In the genomic region with DNA sequence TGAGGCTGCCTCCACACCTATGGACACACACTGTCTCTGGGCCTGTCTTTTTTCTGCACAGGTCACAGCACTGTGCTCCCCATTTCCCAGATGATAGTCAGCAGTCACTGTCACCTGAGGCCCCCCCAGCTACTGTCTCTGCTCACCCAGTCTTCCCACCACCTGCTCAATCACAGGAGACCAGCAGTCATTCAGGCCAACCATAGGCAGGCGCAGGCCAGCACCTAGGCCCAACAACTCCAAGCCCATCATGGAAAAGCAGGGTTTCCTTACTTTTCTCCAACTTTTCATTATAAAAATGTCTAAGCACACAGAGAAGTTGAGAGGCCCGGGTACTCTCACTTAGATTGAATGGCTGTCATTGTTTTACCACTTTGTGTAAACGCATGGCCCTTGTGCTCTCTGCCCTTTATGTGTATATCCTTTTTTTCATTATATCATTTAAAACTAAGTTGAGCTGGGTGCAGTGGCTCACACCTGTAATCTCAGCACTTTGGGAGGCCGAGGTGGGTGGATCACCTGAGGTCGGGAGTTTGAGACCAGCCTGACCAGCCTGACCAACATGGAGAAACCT, we compare ENCODE assay signal across 15 cellular contexts. TPM values are rescaled to one million over a fixed set of nuclear protein-coding genes. Genes with fewer than 3 reads are reported as not detected.
DNase-seq lines count a peak whose midpoint lies in the region; ATAC-seq, FAIRE-seq and TF ChIP-seq lines count a peak whose summit lies in the region.
"Had no signal": no experiment of that assay in that cellular context is flagged by ENCODE, and none has a peak within 500 bp of the region (broad histone marks: within the 10 kb centered on the region; RNA-seq: fewer than 3 reads in every experiment).

No MANE protein-coding gene starts in this region.

- H3K79me2 ChIP-seq in HepG2 (ENCODE audit: insufficient read depth, low read length), result peaks cover 52% of the 10 kb centered on the region

- no TSS peak for BruUV-seq in HepG2 (replicated peaks; lab: Mats Ljungman, UMichigan)

- peaks cover 2% of the 10 kb centered on the region for H3K36me3 Mint-ChIP-seq in neural crest cell (ENCODE audit: low read depth)

- POLR2A ChIA-PET in HepG2 (lab: Yijun Ruan, JAX), result interaction anchor here (0.7 to 13.4 kb wide), 3 partner anchors 29 to 57 kb away, joined by 3 to 265 read pairs (median 13); partner anchors contain the start of genes RNU4-1 and RNU4-2

- H3K27ac ChIP-seq in HepG2 (ENCODE audit: extremely low read length, insufficient read depth, low read length), result no peak overlapping the region
- no peak overlapping the region for H3K27ac ChIP-seq in right lobe of liver
- peak overlapping the region in 32 of 59 donors; percentile 4 to 93 (median 83) for H3K27ac ChIP-seq in dorsolateral prefrontal cortex
- no peak overlapping the region for H3K27ac ChIP-seq in pancreas
- H3K27ac ChIP-seq: KMS-11 had no signal

- TF ChIP-seq POLR2A in HepG2 (IDR thresholded peaks at IDR 0.05; ENCODE audit: insufficient read depth in 1 of 2, low read depth in 2 of 2, low read length in 2 of 2) (no peak), right lobe of liver (IDR thresholded peaks at IDR 0.05) (no peak)

- 28% methylated on average over 5 of the region's 5 CpGs for WGBS in HepG2 (ENCODE audit: low lambda C conversion rate)
- 84% methylated on average over 5 of the region's 5 CpGs for WGBS in right lobe of liver (ENCODE audit: insufficient coverage, low coverage, low lambda C conversion rate, missing lambda C conversion rate)
- WGBS in pancreas, 2 donors, result 82 to 90% methylated on average over 5 of the region's 5 CpGs

- no peak for TF ChIP-seq CTCF in HepG2 (CRISPR knock-in tag; IDR thresholded peaks at IDR 0.05)
- TF ChIP-seq CTCF in right lobe of liver (IDR thresholded peaks at IDR 0.05), result no peak
- TF ChIP-seq CTCF in dorsolateral prefrontal cortex (IDR thresholded peaks at IDR 0.05 in 54 of 56, conservative IDR thresholded peaks at IDR 0.05 in 2 of 56; ENCODE audit: low read depth in 1 of 56, partially characterized antibody in 56 of 56), result no peak
- no peak for TF ChIP-seq CTCF in neural crest cell (conservative IDR thresholded peaks at IDR 0.05)
- no peak for TF ChIP-seq CTCF in pancreas (IDR thresholded peaks at IDR 0.05)

- no peaks in the 10 kb centered on the region for H3K9me3 Mint-ChIP-seq in neural crest cell
- H3K9me3 Mint-ChIP-seq: activated naive CD8-positive, alpha-beta T cell treated with anti-CD3 and anti-CD28 coated beads, Interleukin-2, amount 10 ng/mL, durations not matched to agents 7 days and 5 days had no signal

- TF ChIP-seq RAD21 in HepG2 (CRISPR knock-in tag; IDR thresholded peaks at IDR 0.05), result no peak

- no peaks in the 10 kb centered on the region for H3K27me3 Mint-ChIP-seq in neural crest cell (ENCODE audit: low read depth)
- H3K27me3 Mint-ChIP-seq: activated naive CD8-positive, alpha-beta T cell treated with anti-CD3 and anti-CD28 coated beads, Interleukin-2, amount 10 ng/mL, durations not matched to agents 7 days and 5 days had no signal

- DNase-seq in HepG2 (ENCODE audit: low spot score) (peak; percentile 61), right lobe of liver (no peak), dorsolateral prefrontal cortex (no peak), neural crest cell (ENCODE audit: low read depth, low spot score) (no peak), HK-2 (ENCODE audit: unreplicated experiment) (no peak), SIG-M5 (lab: John Stamatoyannopoulos, UW) (no peak), DMS53 (lab: John Stamatoyannopoulos, UW) (no peak), pancreas (no peak)
- DNase-seq: activated naive CD8-positive, alpha-beta T cell treated with anti-CD3 and anti-CD28 coated beads, Interleukin-2, amount 10 ng/mL, durations not matched to agents 7 days and 5 days; C1 segment of cervical spinal cord; effector CD8-positive, alpha-beta T cell; H7; SHP77; stimulated activated naive CD8-positive, alpha-beta T cell treated with anti-CD3 and anti-CD28 coated beads, Interleukin-15, Interleukin-2, amounts not matched to agents 100 U/mL and 50 U/mL, for 24 hours had no signal

- H3K36me3 ChIP-seq in HepG2 (replicated peaks in 1 of 2; ENCODE audit: control insufficient read depth in 1 of 2, insufficient read depth in 2 of 2, low read length in 2 of 2) (no peaks in the 10 kb centered on the region; a peak in 2 of 5 replicates), right lobe of liver (no peaks in the 10 kb centered on the region), pancreas (no peaks in the 10 kb centered on the region)

- no peak for FAIRE-seq in HepG2 (lab: Jason Lieb, UNC)
- no peak for FAIRE-seq in pancreas (lab: Jason Lieb, UNC)

- ATAC-seq in HepG2 (peak; percentile 53), right lobe of liver (no peak), pancreas (no peak)
- ATAC-seq: stimulated activated naive CD8-positive, alpha-beta T cell treated with anti-CD3 and anti-CD28 coated beads, Interleukin-15, Interleukin-2, amounts not matched to agents 100 U/mL and 50 U/mL, for 24 hours had no signal

- intact Hi-C loops in HepG2 (cut with micrococcal nuclease; ENCODE audit: unreplicated experiment), result no loop called here
- intact Hi-C loops in right lobe of liver (cut with DNase I), result no loop called here
- intact Hi-C loops in dorsolateral prefrontal cortex (cut with DNase I), result no loop called here
- intact Hi-C loops in pancreas (cut with DNase I), result no loop called here

- peak overlapping the region; percentile 52 for H3K4me2 ChIP-seq in HepG2 (ENCODE audit: low read depth, low read length)
- H3K4me2 ChIP-seq: KMS-11 had no signal

- no peak overlapping the region for H3K4me3 Mint-ChIP-seq in neural crest cell
- H3K4me3 Mint-ChIP-seq: activated naive CD8-positive, alpha-beta T cell treated with anti-CD3 and anti-CD28 coated beads, Interleukin-2, amount 10 ng/mL, durations not matched to agents 7 days and 5 days had no signal

- no peak overlapping the region; the same call in 1 of the 2 replicates for H3K9ac ChIP-seq in HepG2 (ENCODE audit: insufficient read depth, low read depth, low read length)
- H3K9ac ChIP-seq: KMS-11 had no signal

- H3K27me3 ChIP-seq in HepG2 (ENCODE audit: control insufficient read depth in 1 of 2, insufficient read depth in 2 of 2, low read length in 2 of 2), result no peaks in the 10 kb centered on the region
- H3K27me3 ChIP-seq in right lobe of liver, result no peaks in the 10 kb centered on the region
- H3K27me3 ChIP-seq in dorsolateral prefrontal cortex, result no peaks in the 10 kb centered on the region
- no peaks in the 10 kb centered on the region for H3K27me3 ChIP-seq in pancreas

- CTCF ChIA-PET in HepG2 (lab: Yijun Ruan, JAX; ENCODE audit: low intra/inter-chr PET ratio, low total read pairs), result no interaction called here

- H4K20me1 ChIP-seq in HepG2 (ENCODE audit: insufficient read depth, low read length), result peaks cover 3% of the 10 kb centered on the region; the same call in 1 of the 2 replicates

- no peaks in the 10 kb centered on the region for H3K9me3 ChIP-seq in HepG2 (ENCODE audit: low read length)
- no peaks in the 10 kb centered on the region for H3K9me3 ChIP-seq in right lobe of liver
- no peaks in the 10 kb centered on the region for H3K9me3 ChIP-seq in pancreas

- in situ Hi-C loops in HepG2 (cut with HindIII; ENCODE audit: extremely low pct_ligation_motif_present, low pct_unique_long_range_greater_than_20kb), result no loop called here

- H3K27ac Mint-ChIP-seq in neural crest cell (ENCODE audit: unreplicated experiment), result peak overlapping the region; percentile 95
- H3K27ac Mint-ChIP-seq: activated naive CD8-positive, alpha-beta T cell treated with anti-CD3 and anti-CD28 coated beads, Interleukin-2, amount 10 ng/mL, durations not matched to agents 7 days and 5 days had no signal

- peak overlapping the region in 1 of 3 experiments; percentile 9; a peak in 1 of 6 replicates for H3K4me3 ChIP-seq in HepG2 (replicated peaks in 1 of 3; ENCODE audit: insufficient read depth in 1 of 3, low read depth in 2 of 3, low read length in 3 of 3)
- H3K4me3 ChIP-seq in right lobe of liver, result no peak overlapping the region
- no peak overlapping the region for H3K4me3 ChIP-seq in dorsolateral prefrontal cortex
- H3K4me3 ChIP-seq in pancreas, result no peak overlapping the region

- no peak overlapping the region for H2AFZ ChIP-seq in HepG2 (ENCODE audit: low read length)

- H3K4me1 ChIP-seq in HepG2 (ENCODE audit: insufficient read depth, low read length) (peaks cover 69% of the 10 kb centered on the region), right lobe of liver (peaks cover 0 to 11% (median 0%) of the 10 kb centered on the region in 4 donors), pancreas (peaks cover 11 to 42% (median 17%) of the 10 kb centered on the region in 3 donors)

- peaks cover 53% of the 10 kb centered on the region for H3K4me1 Mint-ChIP-seq in neural crest cell

- TF ChIP-seq EP300 in HepG2 (IDR thresholded peaks at IDR 0.05; ENCODE audit: low read depth in 2 of 2, low read length in 2 of 2) (no peak), HepG2 (CRISPR knock-in tag; IDR thresholded peaks at IDR 0.05; ENCODE audit: borderline replicate concordance) (no peak)

RNA-seq across cellular contexts. Expression of gene PXN, which starts 7.1 kb away (rescaled TPM):
- total RNA-seq in HepG2 (2016; rRNA removed; fragmentation: Illumina TruSeq; extraction: Trizol) (13.6 and 14.2 TPM in 2 replicates), right lobe of liver (10 to 100 TPM; 15.1 to 32.6 (median 24.1) TPM), dorsolateral prefrontal cortex (10 to 100 TPM; 15.7 to 57.9 (median 32.8) TPM), neural crest cell (54.5 and 61.5 TPM in 2 replicates), pancreas (10 to 100 TPM; 20.9 to 37.5 (median 26.2) TPM)
- 2.8 and 2.9 TPM in 2 replicates for total RNA-seq in HepG2 (2016; cell fraction: cytosol; rRNA removed; fragmentation: Illumina TruSeq; extraction: Trizol; ENCODE audit: low read depth)
- 10.2 and 11.3 TPM in 2 replicates for total RNA-seq in HepG2 (2016; cell fraction: insoluble cytoplasmic fraction; rRNA removed; fragmentation: Illumina TruSeq; extraction: Trizol)
- total RNA-seq in HepG2 (2016; cell fraction: membrane; rRNA removed; fragmentation: Illumina TruSeq; extraction: Trizol), result 10.5 and 13.4 TPM in 2 replicates
- 10.6 and 14.0 TPM in 2 replicates for total RNA-seq in HepG2 (2016; cell fraction: nucleus; rRNA removed; fragmentation: Illumina TruSeq; extraction: Trizol)
- polyA plus RNA-seq in HepG2 (2011; rRNA removed) (13.9 and 14.2 TPM in 2 replicates), pancreas (10 to 100 TPM; 45.4 to 59.0 TPM)
- polyA plus RNA-seq in HepG2 (2011; cell fraction: cytosol; rRNA removed), result 5.8 and 6.3 TPM in 2 replicates
- polyA plus RNA-seq in HepG2 (2011; cell fraction: nucleus; rRNA removed), result 34.5 and 43.7 TPM in 2 replicates
- 18.0 and 21.4 TPM in 2 replicates for polyA plus RNA-seq in HepG2 (2012)
- 3.3 and 3.4 TPM in 2 replicates for polyA plus RNA-seq in HepG2 (2016; cell fraction: cytosol; fragmentation: Illumina TruSeq; extraction: Trizol; ENCODE audit: low read depth)
- 20.0 and 28.0 TPM in 2 replicates for polyA plus RNA-seq in HepG2 (2016; cell fraction: insoluble cytoplasmic fraction; fragmentation: Illumina TruSeq; extraction: Trizol; ENCODE audit: low read depth)
- polyA plus RNA-seq in HepG2 (2016; cell fraction: membrane; fragmentation: Illumina TruSeq; extraction: Trizol; ENCODE audit: low read depth), result 14.1 and 14.2 TPM in 2 replicates
- polyA plus RNA-seq in HepG2 (2016; cell fraction: nucleus; fragmentation: Illumina TruSeq; extraction: Trizol; ENCODE audit: insufficient read depth, low read depth), result 43.9 and 49.3 TPM in 2 replicates
- 26.4 and 40.4 TPM in 2 replicates for polyA minus RNA-seq in HepG2 (2011; rRNA and poly(A)+ RNA removed; ENCODE audit: low replicate concordance)
- 6.4 and 8.2 TPM in 2 replicates for polyA minus RNA-seq in HepG2 (2011; cell fraction: cytosol; rRNA and poly(A)+ RNA removed)
- polyA minus RNA-seq in HepG2 (2011; cell fraction: nucleus; rRNA and poly(A)+ RNA removed), result 10.3 and 10.7 TPM in 2 replicates

RNA-seq across cellular contexts. Expression of gene RNU4-2, which starts 33.3 kb away (rescaled TPM):
- total RNA-seq in HepG2 (2016; rRNA removed; fragmentation: Illumina TruSeq; extraction: Trizol) (1,104 and 11,327 TPM in 2 replicates), right lobe of liver (1,000 to 10,000 TPM in 4 of 6 experiments, under 1 TPM in 2; under 0.01 to 8,070 (median 3,211) TPM), dorsolateral prefrontal cortex (over 10,000 TPM in 111 of 120 experiments, 1,000 to 10,000 TPM in 9; 2,947 to 35,484 (median 19,179) TPM), neural crest cell (5,010 and 5,494 TPM in 2 replicates), pancreas (1,000 to 10,000 TPM; 3,497 to 6,395 (median 4,297) TPM)
- 75,622 and 87,357 TPM in 2 replicates for total RNA-seq in HepG2 (2016; cell fraction: cytosol; rRNA removed; fragmentation: Illumina TruSeq; extraction: Trizol; ENCODE audit: low read depth)
- 1,281 and 10,696 TPM in 2 replicates for total RNA-seq in HepG2 (2016; cell fraction: insoluble cytoplasmic fraction; rRNA removed; fragmentation: Illumina TruSeq; extraction: Trizol)
- total RNA-seq in HepG2 (2016; cell fraction: membrane; rRNA removed; fragmentation: Illumina TruSeq; extraction: Trizol), result 7,098 and 8,950 TPM in 2 replicates
- total RNA-seq in HepG2 (2016; cell fraction: nucleus; rRNA removed; fragmentation: Illumina TruSeq; extraction: Trizol), result 36,023 and 40,311 TPM in 2 replicates
- polyA plus RNA-seq in HepG2 (2011; rRNA removed) (under 0.01 TPM in 2 replicates), pancreas (not detected)
- polyA plus RNA-seq in HepG2 (2011; cell fraction: cytosol; rRNA removed), result under 0.01 TPM in 2 replicates
- polyA plus RNA-seq in HepG2 (2011; cell fraction: nucleus; rRNA removed), result under 0.01 TPM in 2 replicates
- polyA plus RNA-seq in HepG2 (2012), result 161 and 363 TPM in 2 replicates
- 126 TPM in 1 of 2 replicates, not detected in the other for polyA plus RNA-seq in HepG2 (2016; cell fraction: cytosol; fragmentation: Illumina TruSeq; extraction: Trizol; ENCODE audit: low read depth)
- polyA plus RNA-seq in HepG2 (2016; cell fraction: insoluble cytoplasmic fraction; fragmentation: Illumina TruSeq; extraction: Trizol; ENCODE audit: low read depth), result not detected in 2 replicates
- not detected in 2 replicates for polyA plus RNA-seq in HepG2 (2016; cell fraction: membrane; fragmentation: Illumina TruSeq; extraction: Trizol; ENCODE audit: low read depth)
- 46.8 TPM in 1 of 2 replicates, not detected in the other for polyA plus RNA-seq in HepG2 (2016; cell fraction: nucleus; fragmentation: Illumina TruSeq; extraction: Trizol; ENCODE audit: insufficient read depth, low read depth)
- polyA minus RNA-seq in HepG2 (2011; rRNA and poly(A)+ RNA removed; ENCODE audit: low replicate concordance), result under 0.01 TPM in 2 replicates
- 35,022 and 47,630 TPM in 2 replicates for polyA minus RNA-seq in HepG2 (2011; cell fraction: cytosol; rRNA and poly(A)+ RNA removed)
- polyA minus RNA-seq in HepG2 (2011; cell fraction: nucleus; rRNA and poly(A)+ RNA removed), result under 0.01 TPM in 2 replicates

RNA-seq across cellular contexts. Expression of gene RNU4-1, which starts 34.6 kb away (rescaled TPM):
- 623 and 7,407 TPM in 2 replicates for total RNA-seq in HepG2 (2016; rRNA removed; fragmentation: Illumina TruSeq; extraction: Trizol)
- 43,967 and 49,615 TPM in 2 replicates for total RNA-seq in HepG2 (2016; cell fraction: cytosol; rRNA removed; fragmentation: Illumina TruSeq; extraction: Trizol; ENCODE audit: low read depth)
- 747 and 6,785 TPM in 2 replicates for total RNA-seq in HepG2 (2016; cell fraction: insoluble cytoplasmic fraction; rRNA removed; fragmentation: Illumina TruSeq; extraction: Trizol)
- 4,501 and 5,797 TPM in 2 replicates for total RNA-seq in HepG2 (2016; cell fraction: membrane; rRNA removed; fragmentation: Illumina TruSeq; extraction: Trizol)
- 25,631 and 27,214 TPM in 2 replicates for total RNA-seq in HepG2 (2016; cell fraction: nucleus; rRNA removed; fragmentation: Illumina TruSeq; extraction: Trizol)
- polyA plus RNA-seq in HepG2 (2011; rRNA removed), result not detected in 2 replicates
- under 0.01 TPM in 2 replicates for polyA plus RNA-seq in HepG2 (2011; cell fraction: cytosol; rRNA removed)
- polyA plus RNA-seq in HepG2 (2011; cell fraction: nucleus; rRNA removed), result under 0.01 TPM in 2 replicates
- 161 and 404 TPM in 2 replicates for polyA plus RNA-seq in HepG2 (2012)
- polyA plus RNA-seq in HepG2 (2016; cell fraction: cytosol; fragmentation: Illumina TruSeq; extraction: Trizol; ENCODE audit: low read depth), result 58.8 TPM in 1 of 2 replicates, not detected in the other
- not detected in 2 replicates for polyA plus RNA-seq in HepG2 (2016; cell fraction: insoluble cytoplasmic fraction; fragmentation: Illumina TruSeq; extraction: Trizol; ENCODE audit: low read depth)
- not detected in 2 replicates for polyA plus RNA-seq in HepG2 (2016; cell fraction: membrane; fragmentation: Illumina TruSeq; extraction: Trizol; ENCODE audit: low read depth)
- polyA plus RNA-seq in HepG2 (2016; cell fraction: nucleus; fragmentation: Illumina TruSeq; extraction: Trizol; ENCODE audit: insufficient read depth, low read depth), result 62.4 TPM in 1 of 2 replicates, not detected in the other
- under 0.01 TPM in 2 replicates for polyA minus RNA-seq in HepG2 (2011; rRNA and poly(A)+ RNA removed; ENCODE audit: low replicate concordance)
- 32,519 and 40,246 TPM in 2 replicates for polyA minus RNA-seq in HepG2 (2011; cell fraction: cytosol; rRNA and poly(A)+ RNA removed)
- under 0.01 TPM in 2 replicates for polyA minus RNA-seq in HepG2 (2011; cell fraction: nucleus; rRNA and poly(A)+ RNA removed)
- total RNA-seq in right lobe of liver, result 1,000 to 10,000 TPM in 4 of 6 experiments, under 1 TPM in 1, not detected in 1; under 0.01 to 2,710 (median 2,128) TPM
- 1,000 to 10,000 TPM in 110 of 120 experiments, 100 to 1,000 TPM in 10; 125 to 4,648 (median 2,054) TPM for total RNA-seq in dorsolateral prefrontal cortex
- total RNA-seq in neural crest cell, result 4,497 and 4,941 TPM in 2 replicates
- 1,000 to 10,000 TPM in 5 of 6 donors, 100 to 1,000 TPM in 1; 597 to 2,620 (median 1,226) TPM for total RNA-seq in pancreas
- not detected for polyA plus RNA-seq in pancreas

RNA-seq across cellular contexts. Expression of gene SIRT4, which starts 43.7 kb away (rescaled TPM):
- total RNA-seq in HepG2 (2016; rRNA removed; fragmentation: Illumina TruSeq; extraction: Trizol), result 3.4 and 7.0 TPM in 2 replicates
- 1.7 and 1.8 TPM in 2 replicates for total RNA-seq in HepG2 (2016; cell fraction: cytosol; rRNA removed; fragmentation: Illumina TruSeq; extraction: Trizol; ENCODE audit: low read depth)
- 3.3 and 4.9 TPM in 2 replicates for total RNA-seq in HepG2 (2016; cell fraction: insoluble cytoplasmic fraction; rRNA removed; fragmentation: Illumina TruSeq; extraction: Trizol)
- 1.4 and 1.9 TPM in 2 replicates for total RNA-seq in HepG2 (2016; cell fraction: membrane; rRNA removed; fragmentation: Illumina TruSeq; extraction: Trizol)
- total RNA-seq in HepG2 (2016; cell fraction: nucleus; rRNA removed; fragmentation: Illumina TruSeq; extraction: Trizol), result 1.8 and 2.1 TPM in 2 replicates
- 4.8 and 5.8 TPM in 2 replicates for polyA plus RNA-seq in HepG2 (2011; rRNA removed)
- 4.1 and 5.0 TPM in 2 replicates for polyA plus RNA-seq in HepG2 (2011; cell fraction: cytosol; rRNA removed)
- polyA plus RNA-seq in HepG2 (2011; cell fraction: nucleus; rRNA removed), result 2.5 and 3.0 TPM in 2 replicates
- 4.1 and 6.6 TPM in 2 replicates for polyA plus RNA-seq in HepG2 (2012)
- polyA plus RNA-seq in HepG2 (2016; cell fraction: cytosol; fragmentation: Illumina TruSeq; extraction: Trizol; ENCODE audit: low read depth), result 0.69 and 0.86 TPM in 2 replicates
- polyA plus RNA-seq in HepG2 (2016; cell fraction: insoluble cytoplasmic fraction; fragmentation: Illumina TruSeq; extraction: Trizol; ENCODE audit: low read depth), result 4.5 and 4.9 TPM in 2 replicates
- polyA plus RNA-seq in HepG2 (2016; cell fraction: membrane; fragmentation: Illumina TruSeq; extraction: Trizol; ENCODE audit: low read depth), result 0.82 and 0.95 TPM in 2 replicates
- polyA plus RNA-seq in HepG2 (2016; cell fraction: nucleus; fragmentation: Illumina TruSeq; extraction: Trizol; ENCODE audit: insufficient read depth, low read depth), result 2.4 and 2.7 TPM in 2 replicates
- 0.91 and 4.7 TPM in 2 replicates for polyA minus RNA-seq in HepG2 (2011; rRNA and poly(A)+ RNA removed; ENCODE audit: low replicate concordance)
- polyA minus RNA-seq in HepG2 (2011; cell fraction: cytosol; rRNA and poly(A)+ RNA removed), result 0.79 and 1.8 TPM in 2 replicates
- 2.3 and 3.9 TPM in 2 replicates for polyA minus RNA-seq in HepG2 (2011; cell fraction: nucleus; rRNA and poly(A)+ RNA removed)
- total RNA-seq in right lobe of liver, result 1 to 10 TPM in 5 of 6 experiments, under 1 TPM in 1; 0.56 to 4.1 (median 3.0) TPM
- total RNA-seq in dorsolateral prefrontal cortex, result 10 to 100 TPM in 10 of 120 experiments, 1 to 10 TPM in 110; 1.9 to 15.5 (median 6.3) TPM
- 1.7 TPM in 2 replicates for total RNA-seq in neural crest cell
- total RNA-seq in pancreas, result 1 to 10 TPM in 4 of 6 donors, under 1 TPM in 2; 0.56 to 2.4 (median 1.3) TPM
- polyA plus RNA-seq in pancreas, result 1 to 10 TPM; 1.4 to 2.1 TPM

RNA-seq across cellular contexts. Expression of gene RPLP0, which starts 57.5 kb away (rescaled TPM):
- total RNA-seq in HepG2 (2016; rRNA removed; fragmentation: Illumina TruSeq; extraction: Trizol) (2,915 and 3,025 TPM in 2 replicates), right lobe of liver (1,000 to 10,000 TPM in 2 of 6 experiments, 100 to 1,000 TPM in 4; 549 to 1,070 (median 665) TPM), dorsolateral prefrontal cortex (100 to 1,000 TPM; 199 to 446 (median 270) TPM), neural crest cell (2,997 and 3,023 TPM in 2 replicates), pancreas (1,000 to 10,000 TPM; 1,016 to 2,628 (median 1,602) TPM)
- 12,942 and 14,844 TPM in 2 replicates for total RNA-seq in HepG2 (2016; cell fraction: cytosol; rRNA removed; fragmentation: Illumina TruSeq; extraction: Trizol; ENCODE audit: low read depth)
- 2,993 and 3,024 TPM in 2 replicates for total RNA-seq in HepG2 (2016; cell fraction: insoluble cytoplasmic fraction; rRNA removed; fragmentation: Illumina TruSeq; extraction: Trizol)
- total RNA-seq in HepG2 (2016; cell fraction: membrane; rRNA removed; fragmentation: Illumina TruSeq; extraction: Trizol), result 11,359 and 11,757 TPM in 2 replicates
- 1,126 and 1,259 TPM in 2 replicates for total RNA-seq in HepG2 (2016; cell fraction: nucleus; rRNA removed; fragmentation: Illumina TruSeq; extraction: Trizol)
- polyA plus RNA-seq in HepG2 (2011; rRNA removed) (5,570 and 6,229 TPM in 2 replicates), pancreas (1,000 to 10,000 TPM; 1,778 to 1,915 TPM)
- polyA plus RNA-seq in HepG2 (2011; cell fraction: cytosol; rRNA removed), result 8,040 and 9,457 TPM in 2 replicates
- polyA plus RNA-seq in HepG2 (2011; cell fraction: nucleus; rRNA removed), result 2,511 and 2,559 TPM in 2 replicates
- 2,582 and 3,579 TPM in 2 replicates for polyA plus RNA-seq in HepG2 (2012)
- 15,203 and 16,637 TPM in 2 replicates for polyA plus RNA-seq in HepG2 (2016; cell fraction: cytosol; fragmentation: Illumina TruSeq; extraction: Trizol; ENCODE audit: low read depth)
- 2,845 and 2,926 TPM in 2 replicates for polyA plus RNA-seq in HepG2 (2016; cell fraction: insoluble cytoplasmic fraction; fragmentation: Illumina TruSeq; extraction: Trizol; ENCODE audit: low read depth)
- polyA plus RNA-seq in HepG2 (2016; cell fraction: membrane; fragmentation: Illumina TruSeq; extraction: Trizol; ENCODE audit: low read depth), result 10,153 and 10,714 TPM in 2 replicates
- polyA plus RNA-seq in HepG2 (2016; cell fraction: nucleus; fragmentation: Illumina TruSeq; extraction: Trizol; ENCODE audit: insufficient read depth, low read depth), result 1,939 and 1,982 TPM in 2 replicates
- polyA minus RNA-seq in HepG2 (2011; rRNA and poly(A)+ RNA removed; ENCODE audit: low replicate concordance), result 4,147 and 6,586 TPM in 2 replicates
- polyA minus RNA-seq in HepG2 (2011; cell fraction: cytosol; rRNA and poly(A)+ RNA removed), result 1,238 and 1,297 TPM in 2 replicates
- polyA minus RNA-seq in HepG2 (2011; cell fraction: nucleus; rRNA and poly(A)+ RNA removed), result 657 and 805 TPM in 2 replicates

Comparison
In these comparisons a context has a peak if more than half of its experiments do, and no peak if none do; other contexts are left out.
1. H3K27ac ChIP-seq: peak in dorsolateral prefrontal cortex (32 of 59); none in HepG2 (single experiment), right lobe of liver (0 of 3) and pancreas (0 of 4).